8 cellular contexts compared by ENCODE assay signal in the genomic region with DNA sequence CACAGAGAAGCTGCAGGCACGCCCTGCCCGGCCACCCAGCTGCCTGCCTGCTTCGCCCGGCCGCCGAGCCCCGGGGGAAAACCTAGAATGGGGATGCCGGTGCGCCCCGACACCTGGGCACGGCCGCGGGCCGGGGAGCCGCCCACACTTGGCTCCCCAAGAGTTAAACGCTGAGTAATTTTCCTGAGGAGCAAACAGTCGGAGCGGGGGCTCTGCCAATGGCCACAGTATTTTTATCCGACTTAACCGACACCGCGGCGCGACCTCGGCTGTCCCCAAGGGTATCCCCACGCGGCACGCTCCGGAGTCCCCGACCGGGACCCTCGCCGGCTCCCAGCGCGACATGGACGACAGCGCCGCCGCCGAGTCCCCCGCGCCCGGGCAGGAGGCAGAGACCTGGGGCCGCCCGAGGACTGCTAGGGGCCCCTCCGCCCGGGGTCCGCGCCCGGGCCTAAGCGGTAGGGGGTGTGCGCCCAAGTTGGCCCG. TPM values are rescaled to one million over a fixed set of nuclear protein-coding genes. Genes with fewer than 3 reads are reported as not detected.
DNase-seq lines count a peak whose midpoint lies in the region; ATAC-seq and TF ChIP-seq lines count a peak whose summit lies in the region.

No MANE protein-coding gene starts in this region.

- H2BK120ac ChIP-seq in mesenchymal stem cell (ENCODE audit: low read depth, low read length) = peak overlapping the region; percentile 88

- peaks cover 4% of the 10 kb centered on the region for H3K27me3 Mint-ChIP-seq in chondrocyte (ENCODE audit: low read depth)

- peak overlapping the region; percentile 58 to 60 for H3K4ac ChIP-seq in mesenchymal stem cell (ENCODE audit: low read depth in 1 of 2, low read length in 2 of 2)

- no peak overlapping the region for H4K91ac ChIP-seq in mesenchymal stem cell (ENCODE audit: low read length)

- H3K4me3 ChIP-seq in mesenchymal stem cell (ENCODE audit: insufficient read depth in 1 of 2, low read depth in 1 of 2, low read length in 2 of 2) = peak overlapping the region; percentile 80 to 84

- H3K23ac ChIP-seq in mesenchymal stem cell (ENCODE audit: low read length in 2 of 2) = no peak overlapping the region

- H2BK12ac ChIP-seq in mesenchymal stem cell (ENCODE audit: low read length in 2 of 2) = no peak overlapping the region

- H2BK15ac ChIP-seq in mesenchymal stem cell (ENCODE audit: low read depth, poor library complexity, severe bottlenecking) = peak overlapping the region; percentile 77

- ATAC-seq in HG02973 (IDR thresholded peaks at IDR 0.05; ENCODE audit: unreplicated experiment) = peak; percentile 23
- peak; percentile 22 for ATAC-seq in stimulated activated effector memory CD8-positive, alpha-beta T cell treated with anti-CD3 and anti-CD28 coated beads, Interleukin-12 subunit alpha, Interleukin-12 subunit beta, amount 100 ng/mL, for 72 hours

- H3K36me3 ChIP-seq in mesenchymal stem cell (ENCODE audit: control insufficient read depth in 1 of 2, insufficient read depth in 2 of 2, low read depth in 1 of 2, low read length in 2 of 2) = no peaks in the 10 kb centered on the region

- peak overlapping the region; percentile 25 to 37 for H3K14ac ChIP-seq in mesenchymal stem cell (ENCODE audit: low read length in 2 of 2)

- peak; percentile 8 for DNase-seq in activated T-cell treated with anti-CD3 and anti-CD28 coated beads for 1 hour (ENCODE audit: low read depth)
- no peak for DNase-seq in activated T-cell treated with anti-CD3 and anti-CD28 coated beads, Interleukin-2, amount 50 U/mL, for 1 hour
- peak; percentile 22 for DNase-seq in SK-N-DZ (ENCODE audit: low spot score)
- no peak for DNase-seq in chondrocyte (ENCODE audit: low spot score)
- no peak for DNase-seq in mesenchymal stem cell
- peak in 1 of 2 donors; percentile 26 for DNase-seq in stimulated activated effector memory CD8-positive, alpha-beta T cell treated with anti-CD3 and anti-CD28 coated beads, Interleukin-12 subunit alpha, Interleukin-12 subunit beta, amount 100 ng/mL, for 72 hours (ENCODE audit: low spot score in 2 of 2)
- DNase-seq in mesenteric fat pad (ENCODE audit: low spot score) = no peak

- 1% methylated on average over 47 of the region's 53 CpGs for WGBS in mesenchymal stem cell

- peaks cover 15% of the 10 kb centered on the region for H3K4me1 ChIP-seq in mesenchymal stem cell (ENCODE audit: control insufficient read depth, insufficient read depth, low read depth, low read length)

- no peak overlapping the region for H3K27ac Mint-ChIP-seq in chondrocyte (ENCODE audit: unreplicated experiment)
- H3K27ac Mint-ChIP-seq in stimulated activated effector memory CD8-positive, alpha-beta T cell treated with anti-CD3 and anti-CD28 coated beads, Interleukin-12 subunit alpha, Interleukin-12 subunit beta, amount 100 ng/mL, for 72 hours = peak overlapping the region; percentile 29

- H3K79me1 ChIP-seq in mesenchymal stem cell (replicated peaks; ENCODE audit: low read length, poor library complexity, severe bottlenecking) = peaks cover 9% of the 10 kb centered on the region

- peak overlapping the region; percentile 69 for H3K4me3 Mint-ChIP-seq in chondrocyte (ENCODE audit: unreplicated experiment)
- H3K4me3 Mint-ChIP-seq in stimulated activated effector memory CD8-positive, alpha-beta T cell treated with anti-CD3 and anti-CD28 coated beads, Interleukin-12 subunit alpha, Interleukin-12 subunit beta, amount 100 ng/mL, for 72 hours = peak overlapping the region; percentile 70

- H4K8ac ChIP-seq in mesenchymal stem cell (ENCODE audit: low read length) = no peak overlapping the region

- no peak overlapping the region for H2AK5ac ChIP-seq in mesenchymal stem cell (ENCODE audit: low read length, severe bottlenecking)

- no peak for TF ChIP-seq CTCF in chondrocyte (IDR thresholded peaks at IDR 0.05)

- peak overlapping the region; percentile 73 to 83 for H3K18ac ChIP-seq in mesenchymal stem cell (ENCODE audit: low read depth in 1 of 2, low read length in 2 of 2)

- H3K36me3 Mint-ChIP-seq in chondrocyte (ENCODE audit: low read depth) = no peaks in the 10 kb centered on the region
- peaks cover 27% of the 10 kb centered on the region for H3K36me3 Mint-ChIP-seq in stimulated activated effector memory CD8-positive, alpha-beta T cell treated with anti-CD3 and anti-CD28 coated beads, Interleukin-12 subunit alpha, Interleukin-12 subunit beta, amount 100 ng/mL, for 72 hours

- H3K27ac ChIP-seq in mesenchymal stem cell (ENCODE audit: low read length, poor library complexity, severe bottlenecking) = no peak overlapping the region

- peak overlapping the region; percentile 94 for H2AFZ ChIP-seq in mesenchymal stem cell (ENCODE audit: low read depth, low read length)

- H3K27me3 ChIP-seq in mesenchymal stem cell (ENCODE audit: control insufficient read depth in 1 of 2, insufficient read depth in 1 of 2, low read length in 2 of 2) = no peaks in the 10 kb centered on the region

- peak overlapping the region; percentile 75 for H2BK5ac ChIP-seq in mesenchymal stem cell (ENCODE audit: low read depth, low read length, poor library complexity, severe bottlenecking)

- peaks cover 30% of the 10 kb centered on the region for H3K4me1 Mint-ChIP-seq in chondrocyte (ENCODE audit: low read depth)
- H3K4me1 Mint-ChIP-seq in stimulated activated effector memory CD8-positive, alpha-beta T cell treated with anti-CD3 and anti-CD28 coated beads, Interleukin-12 subunit alpha, Interleukin-12 subunit beta, amount 100 ng/mL, for 72 hours = peaks cover 48% of the 10 kb centered on the region

- H3K9ac ChIP-seq in mesenchymal stem cell (ENCODE audit: low read length) = peak overlapping the region; percentile 77

- peak overlapping the region; percentile 55 for H3K4me2 ChIP-seq in mesenchymal stem cell (ENCODE audit: low read length, poor library complexity, severe bottlenecking)

- no peaks in the 10 kb centered on the region for H3K9me3 ChIP-seq in mesenchymal stem cell (ENCODE audit: control insufficient read depth, low read length)

- no peaks in the 10 kb centered on the region for H3K9me3 Mint-ChIP-seq in chondrocyte (ENCODE audit: low read depth)
- H3K9me3 Mint-ChIP-seq in stimulated activated effector memory CD8-positive, alpha-beta T cell treated with anti-CD3 and anti-CD28 coated beads, Interleukin-12 subunit alpha, Interleukin-12 subunit beta, amount 100 ng/mL, for 72 hours = no peaks in the 10 kb centered on the region

RNA-seq across cellular contexts. Expression of a gene that starts 0.6 kb away (rescaled TPM):
- 13.5 and 17.7 TPM in 2 replicates for polyA plus RNA-seq in SK-N-DZ (2014; cell fraction: cytosol; rRNA removed)
- polyA plus RNA-seq in SK-N-DZ (2014; cell fraction: nucleus; rRNA removed) = 23.8 and 51.1 TPM in 2 replicates
- total RNA-seq in chondrocyte (19.7 to 36.6 TPM (median 21.1 TPM) in 3 replicates), mesenteric fat pad (23.1 TPM)
- 57.9 TPM for polyA plus RNA-seq in mesenchymal stem cell (2013, experiment 1 of 2)
- 58.4 TPM for polyA plus RNA-seq in mesenchymal stem cell (2013, experiment 2 of 2)

Comparison
In these comparisons a context has a peak if more than half of its experiments do, and no peak if none do; other contexts are left out.
1. DNase-seq: peak in activated T-cell treated with anti-CD3 and anti-CD28 coated beads for 1 hour (single experiment) and SK-N-DZ (single experiment); none in activated T-cell treated with anti-CD3 and anti-CD28 coated beads, Interleukin-2, amount 50 U/mL, for 1 hour (single experiment), chondrocyte (single experiment), mesenchymal stem cell (single experiment) and mesenteric fat pad (single experiment).